Comparison of ENCODE assay signal across 22 cellular contexts in genomic region chr11:119332111-119332765, GRCh38. TPM values are rescaled to one million over a fixed set of nuclear protein-coding genes. Genes with fewer than 3 reads are reported as not detected.
DNase-seq lines count a peak whose midpoint lies in the region; ATAC-seq and TF ChIP-seq lines count a peak whose summit lies in the region.
"Had no signal": no experiment of that assay in that cellular context is flagged by ENCODE, and none has a peak within 500 bp of the region (broad histone marks: within the 10 kb centered on the region; RNA-seq: fewer than 3 reads in every experiment).

No MANE protein-coding gene starts in this region.

- peaks cover 9% of the 10 kb centered on the region for H3K27me3 ChIP-seq in OCI-LY3 (ENCODE audit: low read depth, low read length)
- H3K27me3 ChIP-seq in endodermal cell (ENCODE audit: control insufficient read depth, insufficient read depth, low read length, poor library complexity, severe bottlenecking): no peaks in the 10 kb centered on the region
- H3K27me3 ChIP-seq in gastroesophageal sphincter: no peaks in the 10 kb centered on the region
- H3K27me3 ChIP-seq: breast epithelium had no signal

- CTCF ChIA-PET in activated CD8-positive, alpha-beta T cell treated with anti-CD3 and anti-CD28 coated beads, Interleukin-2, amount 10 ng/mL, durations not matched to agents 7 days and 5 days (lab: Charles Lee): interaction anchor here (1.4 to 5.6 kb wide), 3 partner anchors 10 to 163 kb away, joined by 3 to 57 read pairs (median 3); no protein-coding TSS in a partner anchor
- CTCF ChIA-PET in activated CD8-positive, alpha-beta T cell treated with anti-CD3 and anti-CD28 coated beads for 36 hours (lab: Charles Lee): interaction anchor here (0.7 to 10.9 kb wide), 7 partner anchors 9 to 49 kb away, joined by 3 to 201 read pairs (median 4); partner anchors contain the start of gene USP2

- no peaks in the 10 kb centered on the region; the same call in 1 of the 2 replicates for H4K20me1 ChIP-seq in OCI-LY3 (ENCODE audit: insufficient read depth, low read length)

- H3K27ac ChIP-seq in OCI-LY3 (ENCODE audit: low read length): no peak overlapping the region
- no peak overlapping the region for H3K27ac ChIP-seq in endodermal cell (ENCODE audit: low read depth, low read length)
- H3K27ac ChIP-seq in gastroesophageal sphincter: no peak overlapping the region
- H3K27ac ChIP-seq: A549, breast epithelium, upper lobe of right lung had no signal

- ATAC-seq in activated CD8-positive, alpha-beta T cell treated with anti-CD3 and anti-CD28 coated beads, Interleukin-2, amount 10 ng/mL, durations not matched to agents 7 days and 5 days: no peak
- ATAC-seq in activated CD8-positive, alpha-beta T cell treated with anti-CD3 and anti-CD28 coated beads for 36 hours: no peak
- ATAC-seq in gastroesophageal sphincter: no peak
- ATAC-seq: A549; CD8-positive, alpha-beta T cell; esophagus mucosa; upper lobe of right lung had no signal

- peak overlapping the region; percentile 22 for H3K27ac Mint-ChIP-seq in activated CD8-positive, alpha-beta T cell treated with anti-CD3 and anti-CD28 coated beads, Interleukin-2, amount 10 ng/mL, durations not matched to agents 7 days and 5 days
- H3K27ac Mint-ChIP-seq in activated CD8-positive, alpha-beta T cell treated with anti-CD3 and anti-CD28 coated beads for 36 hours: no peak overlapping the region
- no peak overlapping the region for H3K27ac Mint-ChIP-seq in endodermal cell
- H3K27ac Mint-ChIP-seq: activated B cell treated with CpG ODN at 0.5 μM for 24 hours had no signal

- H3K27me3 Mint-ChIP-seq in activated CD8-positive, alpha-beta T cell treated with anti-CD3 and anti-CD28 coated beads, Interleukin-2, amount 10 ng/mL, durations not matched to agents 7 days and 5 days (ENCODE audit: low read depth): peaks cover 17% of the 10 kb centered on the region
- H3K27me3 Mint-ChIP-seq in activated CD8-positive, alpha-beta T cell treated with anti-CD3 and anti-CD28 coated beads for 36 hours: no peaks in the 10 kb centered on the region
- peaks cover 8% of the 10 kb centered on the region for H3K27me3 Mint-ChIP-seq in endodermal cell (ENCODE audit: insufficient read depth)
- H3K27me3 Mint-ChIP-seq: stimulated activated naive CD8-positive, alpha-beta T cell treated with anti-CD3 and anti-CD28 coated beads, Interleukin-15, Interleukin-2, amounts not matched to agents 100 ng/mL and 50 ng/mL, for 24 hours had no signal

- intact Hi-C loops in activated CD8-positive, alpha-beta T cell treated with anti-CD3 and anti-CD28 coated beads for 36 hours (cut with micrococcal nuclease): no loop called here
- intact Hi-C loops in posterior vena cava (cut with DNase I): no loop called here

- no peak for TF ChIP-seq POLR2A in gastroesophageal sphincter (IDR thresholded peaks at IDR 0.05)

- no peak overlapping the region for H3K4me3 ChIP-seq in OCI-LY3 (ENCODE audit: low read length)
- H3K4me3 ChIP-seq in endodermal cell (ENCODE audit: low read length): no peak overlapping the region
- no peak overlapping the region for H3K4me3 ChIP-seq in gastroesophageal sphincter
- H3K4me3 ChIP-seq: A549, breast epithelium, upper lobe of right lung had no signal

- H3K36me3 ChIP-seq in OCI-LY3 (replicated peaks; ENCODE audit: low read depth, low read length): peaks cover 9% of the 10 kb centered on the region
- peaks cover 7% of the 10 kb centered on the region for H3K36me3 ChIP-seq in endodermal cell (ENCODE audit: control insufficient read depth, insufficient read depth, low read length)
- peaks cover 0 to 18% of the 10 kb centered on the region in 2 donors for H3K36me3 ChIP-seq in gastroesophageal sphincter
- H3K36me3 ChIP-seq: breast epithelium had no signal

- 84 to 88% methylated on average over 3 to 4 of the region's 4 CpGs for WGBS in endodermal cell (ENCODE audit: insufficient coverage in 1 of 2, insufficient read length in 1 of 2), 2 experiments
- WGBS in gastroesophageal sphincter (ENCODE audit: low coverage in 1 of 2), 2 donors: 69 to 80% methylated on average over 1 to 4 of the region's 4 CpGs

- H3K9ac ChIP-seq in OCI-LY3 (ENCODE audit: low read length) (no peak overlapping the region), endodermal cell (ENCODE audit: extremely low read depth, low read length, poor library complexity, severe bottlenecking) (no peak overlapping the region)

- H3K9me3 Mint-ChIP-seq in activated CD8-positive, alpha-beta T cell treated with anti-CD3 and anti-CD28 coated beads, Interleukin-2, amount 10 ng/mL, durations not matched to agents 7 days and 5 days (ENCODE audit: insufficient read depth): no peaks in the 10 kb centered on the region
- H3K9me3 Mint-ChIP-seq in activated CD8-positive, alpha-beta T cell treated with anti-CD3 and anti-CD28 coated beads for 36 hours: no peaks in the 10 kb centered on the region
- H3K9me3 Mint-ChIP-seq in endodermal cell: no peaks in the 10 kb centered on the region
- H3K9me3 Mint-ChIP-seq: activated B cell treated with CpG ODN at 0.5 μM for 24 hours; CD8-positive, alpha-beta T cell; stimulated activated naive CD8-positive, alpha-beta T cell treated with anti-CD3 and anti-CD28 coated beads, Interleukin-15, Interleukin-2, amounts not matched to agents 100 ng/mL and 50 ng/mL, for 24 hours had no signal

- POLR2A ChIA-PET in activated CD8-positive, alpha-beta T cell treated with anti-CD3 and anti-CD28 coated beads, Interleukin-2, amount 10 ng/mL, durations not matched to agents 7 days and 5 days (lab: Charles Lee): no interaction called here
- POLR2A ChIA-PET in activated CD8-positive, alpha-beta T cell treated with anti-CD3 and anti-CD28 coated beads for 36 hours (lab: Charles Lee): interaction anchor here (1.3 kb wide), 1 partner anchor 11 kb away, joined by 8 read pairs; no protein-coding TSS in a partner anchor

- no peak for DNase-seq in activated CD8-positive, alpha-beta T cell treated with anti-CD3 and anti-CD28 coated beads, Interleukin-2, amount 10 ng/mL, durations not matched to agents 7 days and 5 days
- DNase-seq in activated CD8-positive, alpha-beta T cell treated with anti-CD3 and anti-CD28 coated beads for 36 hours: no peak
- DNase-seq in endodermal cell: peak; percentile 36
- DNase-seq in posterior vena cava (ENCODE audit: low spot score): peak; percentile 2
- no peak for DNase-seq in SIG-M5 (lab: John Stamatoyannopoulos, UW)
- DNase-seq in activated CD8-positive, alpha-beta memory T cell treated with anti-CD3 and anti-CD28 coated beads, Interleukin-2, amount 50 U/mL, for 48 hours: no peak
- DNase-seq: activated B cell treated with CpG ODN at 0.5 μM for 24 hours; activated naive CD4-positive, alpha-beta T cell; CD8-positive, alpha-beta T cell; NCI-H1436 had no signal

- peak overlapping the region; percentile 36; the same call in 1 of the 2 replicates for H2AFZ ChIP-seq in OCI-LY3 (ENCODE audit: low read depth, low read length)

- H3K4me1 Mint-ChIP-seq in activated CD8-positive, alpha-beta T cell treated with anti-CD3 and anti-CD28 coated beads, Interleukin-2, amount 10 ng/mL, durations not matched to agents 7 days and 5 days (ENCODE audit: low read depth): peaks cover 42% of the 10 kb centered on the region
- peaks cover 29% of the 10 kb centered on the region for H3K4me1 Mint-ChIP-seq in activated CD8-positive, alpha-beta T cell treated with anti-CD3 and anti-CD28 coated beads for 36 hours (ENCODE audit: low read depth)
- peaks cover 6% of the 10 kb centered on the region for H3K4me1 Mint-ChIP-seq in endodermal cell

- no peak for TF ChIP-seq EP300 in gastroesophageal sphincter (IDR thresholded peaks at IDR 0.05)

- H3K4me2 ChIP-seq in OCI-LY3 (ENCODE audit: low read length): no peak overlapping the region
- H3K4me2 ChIP-seq: A549 had no signal

- no peaks in the 10 kb centered on the region for H3K9me3 ChIP-seq in OCI-LY3 (ENCODE audit: insufficient read depth, low read length)
- no peaks in the 10 kb centered on the region for H3K9me3 ChIP-seq in endodermal cell (ENCODE audit: control insufficient read depth, low read length)
- H3K9me3 ChIP-seq in gastroesophageal sphincter: no peaks in the 10 kb centered on the region
- H3K9me3 ChIP-seq: A549, breast epithelium, upper lobe of right lung had no signal

- peaks cover 28% of the 10 kb centered on the region for H3K79me2 ChIP-seq in OCI-LY3 (ENCODE audit: low read length)

- no peak for TF ChIP-seq CTCF in activated CD8-positive, alpha-beta T cell treated with anti-CD3 and anti-CD28 coated beads for 36 hours (IDR thresholded peaks at IDR 0.05)
- TF ChIP-seq CTCF in OCI-LY3 (IDR thresholded peaks at IDR 0.05; ENCODE audit: low read depth, low read length): no peak
- TF ChIP-seq CTCF in endodermal cell (conservative IDR thresholded peaks at IDR 0.05): no peak
- no peak for TF ChIP-seq CTCF in gastroesophageal sphincter (IDR thresholded peaks at IDR 0.05)

- peaks cover 12% of the 10 kb centered on the region for H3K4me1 ChIP-seq in OCI-LY3 (ENCODE audit: low read length)
- H3K4me1 ChIP-seq in endodermal cell (ENCODE audit: control insufficient read depth, insufficient read depth, low read length): peaks cover 14% of the 10 kb centered on the region
- H3K4me1 ChIP-seq in gastroesophageal sphincter: peaks cover 0 to 33% (median 11%) of the 10 kb centered on the region in 3 donors

- no peak overlapping the region for H3K4me3 Mint-ChIP-seq in activated CD8-positive, alpha-beta T cell treated with anti-CD3 and anti-CD28 coated beads, Interleukin-2, amount 10 ng/mL, durations not matched to agents 7 days and 5 days
- H3K4me3 Mint-ChIP-seq in activated CD8-positive, alpha-beta T cell treated with anti-CD3 and anti-CD28 coated beads for 36 hours: no peak overlapping the region
- no peak overlapping the region for H3K4me3 Mint-ChIP-seq in endodermal cell

- peaks cover 16% of the 10 kb centered on the region for H3K36me3 Mint-ChIP-seq in activated CD8-positive, alpha-beta T cell treated with anti-CD3 and anti-CD28 coated beads, Interleukin-2, amount 10 ng/mL, durations not matched to agents 7 days and 5 days (ENCODE audit: low read depth)
- peaks cover 16% of the 10 kb centered on the region for H3K36me3 Mint-ChIP-seq in activated CD8-positive, alpha-beta T cell treated with anti-CD3 and anti-CD28 coated beads for 36 hours (ENCODE audit: low read depth)
- H3K36me3 Mint-ChIP-seq in endodermal cell (ENCODE audit: low read depth): peaks cover 5% of the 10 kb centered on the region

RNA-seq across cellular contexts. Expression of gene RNF26, which starts 2.1 kb away (rescaled TPM):
- total RNA-seq in activated CD8-positive, alpha-beta T cell treated with anti-CD3 and anti-CD28 coated beads, Interleukin-2, amount 10 ng/mL, durations not matched to agents 7 days and 5 days: 10 to 100 TPM; 40.5 to 41.8 TPM
- 10 to 100 TPM; 30.2 to 31.9 TPM for total RNA-seq in activated CD8-positive, alpha-beta T cell treated with anti-CD3 and anti-CD28 coated beads for 36 hours
- total RNA-seq in endodermal cell (10 to 100 TPM; 51.8 to 76.3 TPM), posterior vena cava (10 to 100 TPM; 22.1 to 23.3 TPM), gastroesophageal sphincter (10 to 100 TPM; 13.0 to 39.6 (median 17.1) TPM)
- polyA plus RNA-seq in endodermal cell (2013, experiment 1 of 2): 65.6 TPM
- 64.4 TPM for polyA plus RNA-seq in endodermal cell (2013, experiment 2 of 2)

RNA-seq across cellular contexts. Expression of gene C1QTNF5, which starts 8.4 kb away (rescaled TPM):
- total RNA-seq in activated CD8-positive, alpha-beta T cell treated with anti-CD3 and anti-CD28 coated beads, Interleukin-2, amount 10 ng/mL, durations not matched to agents 7 days and 5 days: not detected
- not detected for total RNA-seq in activated CD8-positive, alpha-beta T cell treated with anti-CD3 and anti-CD28 coated beads for 36 hours
- total RNA-seq in endodermal cell (under 1 TPM; 0.62 to 0.66 TPM), posterior vena cava (10 to 100 TPM; 57.7 to 63.0 TPM), gastroesophageal sphincter (10 to 100 TPM; 44.3 to 52.1 (median 45.6) TPM)
- 5.5 TPM for polyA plus RNA-seq in endodermal cell (2013, experiment 1 of 2)
- polyA plus RNA-seq in endodermal cell (2013, experiment 2 of 2): 4.8 TPM
- total RNA-seq: activated B cell treated with CpG ODN at 0.5 μM for 24 hours; activated CD8-positive, alpha-beta memory T cell treated with anti-CD3 and anti-CD28 coated beads for 36 hours; CD8-positive, alpha-beta T cell had no signal
- polyA plus RNA-seq: A549 had no signal

RNA-seq across cellular contexts. Expression of gene MFRP, which starts 14.3 kb away (rescaled TPM):
- total RNA-seq in activated CD8-positive, alpha-beta T cell treated with anti-CD3 and anti-CD28 coated beads, Interleukin-2, amount 10 ng/mL, durations not matched to agents 7 days and 5 days: not detected
- not detected for total RNA-seq in activated CD8-positive, alpha-beta T cell treated with anti-CD3 and anti-CD28 coated beads for 36 hours
- total RNA-seq in endodermal cell (not detected), posterior vena cava (not detected), gastroesophageal sphincter (under 1 TPM in 1 of 4 donors, not detected in 3; 0.15 TPM)
- polyA plus RNA-seq in endodermal cell (2013, experiment 1 of 2): not detected
- not detected for polyA plus RNA-seq in endodermal cell (2013, experiment 2 of 2)
- total RNA-seq: activated B cell treated with CpG ODN at 0.5 μM for 24 hours; activated CD8-positive, alpha-beta memory T cell treated with anti-CD3 and anti-CD28 coated beads for 36 hours; CD8-positive, alpha-beta T cell; dermis blood vessel endothelial cell; esophagus mucosa; liver; M059J; renal cortical epithelial cell; upper lobe of right lung had no signal
- polyA plus RNA-seq: A549, liver had no signal

RNA-seq across cellular contexts. Expression of gene MCAM, which starts 15.3 kb away (rescaled TPM):
- total RNA-seq in activated CD8-positive, alpha-beta T cell treated with anti-CD3 and anti-CD28 coated beads, Interleukin-2, amount 10 ng/mL, durations not matched to agents 7 days and 5 days: 1 to 10 TPM; 2.9 to 4.4 TPM
- 1 to 10 TPM; 8.0 to 8.3 TPM for total RNA-seq in activated CD8-positive, alpha-beta T cell treated with anti-CD3 and anti-CD28 coated beads for 36 hours
- total RNA-seq in endodermal cell: 10 to 100 TPM; 21.9 to 28.3 TPM
- polyA plus RNA-seq in endodermal cell (2013, experiment 1 of 2): 18.9 TPM
- 19.8 TPM for polyA plus RNA-seq in endodermal cell (2013, experiment 2 of 2)
- total RNA-seq in posterior vena cava: 100 to 1,000 TPM; 528 to 559 TPM
- 1,000 to 10,000 TPM in 3 of 4 donors, 100 to 1,000 TPM in 1; 702 to 1,904 (median 1,177) TPM for total RNA-seq in gastroesophageal sphincter

RNA-seq across cellular contexts. Expression of gene USP2, which starts 49.3 kb away (rescaled TPM):
- under 1 TPM; 0.55 to 0.68 TPM for total RNA-seq in activated CD8-positive, alpha-beta T cell treated with anti-CD3 and anti-CD28 coated beads, Interleukin-2, amount 10 ng/mL, durations not matched to agents 7 days and 5 days
- total RNA-seq in activated CD8-positive, alpha-beta T cell treated with anti-CD3 and anti-CD28 coated beads for 36 hours: under 1 TPM; 0.61 to 0.96 TPM
- total RNA-seq in endodermal cell: 10 to 100 TPM; 17.8 to 21.1 TPM
- polyA plus RNA-seq in endodermal cell (2013, experiment 1 of 2): 5.7 TPM
- 7.9 TPM for polyA plus RNA-seq in endodermal cell (2013, experiment 2 of 2)
- 10 to 100 TPM; 10.4 to 17.3 TPM for total RNA-seq in posterior vena cava
- 1 to 10 TPM; 4.6 to 10.0 (median 6.6) TPM for total RNA-seq in gastroesophageal sphincter

Comparison
In these comparisons a context has a peak if more than half of its experiments do, and no peak if none do; other contexts are left out.
1. DNase-seq: peak in endodermal cell (single experiment) and posterior vena cava (single experiment); none in activated CD8-positive, alpha-beta T cell treated with anti-CD3 and anti-CD28 coated beads, Interleukin-2, amount 10 ng/mL, durations not matched to agents 7 days and 5 days (single experiment), activated CD8-positive, alpha-beta T cell treated with anti-CD3 and anti-CD28 coated beads for 36 hours (single experiment), SIG-M5 (single experiment) and activated CD8-positive, alpha-beta memory T cell treated with anti-CD3 and anti-CD28 coated beads, Interleukin-2, amount 50 U/mL, for 48 hours (single experiment).
2. RNA of gene C1QTNF5, which starts 8.4 kb away (total RNA-seq): 57.7 to 63.0 TPM in posterior vena cava and 44.3 to 52.1 TPM in gastroesophageal sphincter; 0.62 to 0.66 TPM in endodermal cell, not detected in activated CD8-positive, alpha-beta T cell treated with anti-CD3 and anti-CD28 coated beads, Interleukin-2, amount 10 ng/mL, durations not matched to agents 7 days and 5 days and not detected in activated CD8-positive, alpha-beta T cell treated with anti-CD3 and anti-CD28 coated beads for 36 hours; every median in the first group is over 10 times any median in the second.